Comparison of ENCODE assay signal across 9 cellular contexts in the genomic region with DNA sequence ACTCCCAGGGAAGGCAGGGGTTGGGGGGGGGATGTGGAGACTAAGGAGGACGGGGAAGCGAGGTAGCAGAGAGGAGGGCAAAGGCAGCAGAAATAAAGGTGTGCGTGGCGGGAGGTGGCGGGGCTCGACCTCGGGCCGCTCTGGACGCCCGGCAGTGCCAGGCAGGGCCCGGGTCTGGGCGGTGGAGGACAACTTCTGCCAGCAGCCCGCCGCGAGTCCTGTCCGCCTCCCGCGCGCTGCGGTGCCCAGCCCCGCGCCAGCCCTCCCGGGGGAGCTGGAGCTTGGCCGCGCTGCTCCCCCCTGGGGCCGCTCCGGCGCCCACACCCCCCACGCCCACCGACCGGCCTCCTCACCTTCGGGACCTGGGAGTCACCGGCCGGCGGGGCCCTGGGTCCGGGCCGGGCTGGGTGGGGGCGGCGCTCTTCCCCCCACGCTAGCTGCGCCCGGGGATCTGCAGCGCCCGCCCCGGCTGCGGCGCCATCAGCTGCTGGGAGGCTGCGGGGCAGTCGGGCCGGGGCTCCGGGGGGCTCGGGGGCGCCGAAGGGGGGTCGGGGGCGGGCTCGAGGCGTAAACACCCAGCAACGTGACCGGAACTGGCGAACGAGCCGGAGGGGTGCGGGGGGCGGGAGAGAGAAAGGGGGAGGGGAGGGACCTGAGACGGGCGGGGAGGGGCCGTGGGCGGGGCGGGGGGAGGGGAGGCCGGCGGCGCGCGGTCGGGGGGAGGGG. TPM values are rescaled to one million over a fixed set of nuclear protein-coding genes. Genes with fewer than 3 reads are reported as not detected.
A peak's percentile ranks its signal among the peaks of the same experiment; 100 is the strongest.
DNase-seq lines count a peak whose midpoint lies in the region; ATAC-seq, FAIRE-seq and TF ChIP-seq lines count a peak whose summit lies in the region.
"Had no signal": no experiment of that assay in that cellular context is flagged by ENCODE, and none has a peak within 500 bp of the region (broad histone marks: within the 10 kb centered on the region; RNA-seq: fewer than 3 reads in every experiment).

A gene (minus strand): TSS at position 595 of the 726 bp plus-strand sequence. CDS start 14,507 bp downstream, outside the sequence.

- H2AFZ ChIP-seq in neural cell (ENCODE audit: low read depth, low read length), result peak within 1 kb of the TSS; percentile 65

- H3K9ac ChIP-seq in neural cell (ENCODE audit: low read length), result peak within 1 kb of the TSS; percentile 83

- H3F3A ChIP-seq in neural cell (ENCODE audit: insufficient read depth, low read length, poor library complexity, severe bottlenecking), result no peaks in the 10 kb centered on the region

- TF ChIP-seq CTCF in D721Med (IDR thresholded peaks at IDR 0.05; ENCODE audit: insufficient read depth, missing control alignments) (no peak), neural cell (IDR thresholded peaks at IDR 0.05; ENCODE audit: poor library complexity, severe bottlenecking) (no peak)

- DNase-seq in D721Med (ENCODE audit: insufficient read length, low spot score), result peak; percentile 84
- DNase-seq in NCI-H1092 treated with DMSO at 0.1 percent for 48 hours (lab: John Stamatoyannopoulos, UW), result peak; percentile 40
- peak; percentile 85 for DNase-seq in cerebellum (ENCODE audit: low spot score)
- DNase-seq in central memory CD4-positive, alpha-beta T cell, result no peak
- DNase-seq in activated CD4-positive, alpha-beta T cell treated with anti-CD3 and anti-CD28 coated beads, Interleukin-2, amount 50 U/mL, for 4 hours, result no peak

- TF ChIP-seq EP300 in neural cell (conservative IDR thresholded peaks at IDR 0.05; ENCODE audit: poor library complexity, severe bottlenecking), result no peak

- no peak within 1 kb of the TSS for H3K27ac ChIP-seq in neural cell (ENCODE audit: low read length)
- H3K27ac ChIP-seq: skin epidermis had no signal

- H3K9me3 ChIP-seq in neural cell (ENCODE audit: low read length), result no peaks in the 10 kb centered on the region

- ATAC-seq in HG03571 (IDR thresholded peaks at IDR 0.05; ENCODE audit: unreplicated experiment) (no peak), GM21390 (IDR thresholded peaks at IDR 0.05; ENCODE audit: unreplicated experiment) (no peak)

- H3K27me3 ChIP-seq in neural cell (ENCODE audit: insufficient read depth, low read depth, low read length), result peaks cover 16% of the 10 kb centered on the region

- no peaks in the 10 kb centered on the region for H3K36me3 ChIP-seq in neural cell (ENCODE audit: insufficient read depth, low read length)

- no peak for FAIRE-seq in D721Med (lab: Jason Lieb, UNC)

- no peaks in the 10 kb centered on the region for H3K79me2 ChIP-seq in neural cell (replicated peaks; ENCODE audit: insufficient read depth, low read length)

- peak within 1 kb of the TSS; percentile 36 for H3K4me2 ChIP-seq in neural cell (ENCODE audit: low read length)

- no peaks in the 10 kb centered on the region for H4K20me1 ChIP-seq in neural cell (ENCODE audit: insufficient read depth)

- H3K9me2 ChIP-seq in neural cell (ENCODE audit: insufficient read depth, low read length), result no peaks in the 10 kb centered on the region

- peak within 1 kb of the TSS; percentile 86 for H3K4me3 ChIP-seq in neural cell (ENCODE audit: low read length)

- TF ChIP-seq RAD21 in neural cell (conservative IDR thresholded peaks at IDR 0.05), result no peak

TF ChIP-seq in neural cell, 6 proteins besides CTCF, POLR2A, EP300 and RAD21:
- TF ChIP-seq, protein P1, sequence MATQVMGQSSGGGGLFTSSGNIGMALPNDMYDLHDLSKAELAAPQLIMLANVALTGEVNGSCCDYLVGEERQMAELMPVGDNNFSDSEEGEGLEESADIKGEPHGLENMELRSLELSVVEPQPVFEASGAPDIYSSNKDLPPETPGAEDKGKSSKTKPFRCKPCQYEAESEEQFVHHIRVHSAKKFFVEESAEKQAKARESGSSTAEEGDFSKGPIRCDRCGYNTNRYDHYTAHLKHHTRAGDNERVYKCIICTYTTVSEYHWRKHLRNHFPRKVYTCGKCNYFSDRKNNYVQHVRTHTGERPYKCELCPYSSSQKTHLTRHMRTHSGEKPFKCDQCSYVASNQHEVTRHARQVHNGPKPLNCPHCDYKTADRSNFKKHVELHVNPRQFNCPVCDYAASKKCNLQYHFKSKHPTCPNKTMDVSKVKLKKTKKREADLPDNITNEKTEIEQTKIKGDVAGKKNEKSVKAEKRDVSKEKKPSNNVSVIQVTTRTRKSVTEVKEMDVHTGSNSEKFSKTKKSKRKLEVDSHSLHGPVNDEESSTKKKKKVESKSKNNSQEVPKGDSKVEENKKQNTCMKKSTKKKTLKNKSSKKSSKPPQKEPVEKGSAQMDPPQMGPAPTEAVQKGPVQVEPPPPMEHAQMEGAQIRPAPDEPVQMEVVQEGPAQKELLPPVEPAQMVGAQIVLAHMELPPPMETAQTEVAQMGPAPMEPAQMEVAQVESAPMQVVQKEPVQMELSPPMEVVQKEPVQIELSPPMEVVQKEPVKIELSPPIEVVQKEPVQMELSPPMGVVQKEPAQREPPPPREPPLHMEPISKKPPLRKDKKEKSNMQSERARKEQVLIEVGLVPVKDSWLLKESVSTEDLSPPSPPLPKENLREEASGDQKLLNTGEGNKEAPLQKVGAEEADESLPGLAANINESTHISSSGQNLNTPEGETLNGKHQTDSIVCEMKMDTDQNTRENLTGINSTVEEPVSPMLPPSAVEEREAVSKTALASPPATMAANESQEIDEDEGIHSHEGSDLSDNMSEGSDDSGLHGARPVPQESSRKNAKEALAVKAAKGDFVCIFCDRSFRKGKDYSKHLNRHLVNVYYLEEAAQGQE (IDR thresholded peaks at IDR 0.05; ENCODE audit: borderline replicate concordance), result no peak
- TF ChIP-seq POLR2AphosphoS5 (IDR thresholded peaks at IDR 0.05), result no peak
- no peak for TF ChIP-seq EZH2 (IDR thresholded peaks at IDR 0.05; ENCODE audit: borderline replicate concordance, insufficient read depth, low read length, poor library complexity, severe bottlenecking)
- peak; percentile 36 for TF ChIP-seq MXI1 (conservative IDR thresholded peaks at IDR 0.05; ENCODE audit: poor library complexity, severe bottlenecking)
- TF ChIP-seq TAF1 (IDR thresholded peaks at IDR 0.05; ENCODE audit: low read depth), result no peak
- TF ChIP-seq SMC3 (conservative IDR thresholded peaks at IDR 0.05; ENCODE audit: poor library complexity), result no peak
TF ChIP-seq in neural cell: peak in this region for 1.

RNA-seq across cellular contexts. Expression of the gene that starts here (rescaled TPM):
- 1.2 TPM for total RNA-seq in cerebellum
- polyA plus RNA-seq in neural cell, result 0.32 and 1.2 TPM in 2 replicates
- 1.7 and 2.4 TPM in 2 replicates for polyA minus RNA-seq in neural cell

Comparison
In these comparisons a context has a peak if more than half of its experiments do, and no peak if none do; other contexts are left out.
1. DNase-seq: peak in D721Med (single experiment), NCI-H1092 treated with DMSO at 0.1 percent for 48 hours (single experiment) and cerebellum (single experiment); none in central memory CD4-positive, alpha-beta T cell (single experiment) and activated CD4-positive, alpha-beta T cell treated with anti-CD3 and anti-CD28 coated beads, Interleukin-2, amount 50 U/mL, for 4 hours (0 of 2).